Comparison of ENCODE assay signal across 8 cellular contexts in genomic region chr7:33040803-33041516, GRCh38. TPM values are rescaled to one million over a fixed set of nuclear protein-coding genes. Genes with fewer than 3 reads are reported as not detected.
A peak's percentile ranks its signal among the peaks of the same experiment; 100 is the strongest.
DNase-seq lines count a peak whose midpoint lies in the region; ATAC-seq, FAIRE-seq and TF ChIP-seq lines count a peak whose summit lies in the region.

No MANE protein-coding gene starts in this region.

- peaks cover 7% of the 10 kb centered on the region for H3K36me3 Mint-ChIP-seq in activated T-cell treated with anti-CD3 and anti-CD28 coated beads, Interleukin-2, amount 50 U/mL, for 4 hours (ENCODE audit: insufficient read depth)

- no peak overlapping the region for H3K4me3 ChIP-seq in HAP-1
- peak overlapping the region; percentile 63 for H3K4me3 ChIP-seq in left ventricle myocardium inferior

- FAIRE-seq in GM12891 (lab: Jason Lieb, UNC): peak; percentile 96

- no peaks in the 10 kb centered on the region for H3K9me3 Mint-ChIP-seq in activated T-cell treated with anti-CD3 and anti-CD28 coated beads, Interleukin-2, amount 50 U/mL, for 4 hours

- peaks cover 61% of the 10 kb centered on the region for H3K4me1 ChIP-seq in HAP-1
- peaks cover 77% of the 10 kb centered on the region for H3K4me1 ChIP-seq in left ventricle myocardium inferior

- intact Hi-C loops in left ventricle myocardium inferior (cut with micrococcal nuclease): loop anchor here (10.0 kb wide), 1 partner anchor 96 kb away; no protein-coding TSS in a partner anchor

- no peaks in the 10 kb centered on the region for H3K36me3 ChIP-seq in HAP-1 (replicated peaks)
- H3K36me3 ChIP-seq in left ventricle myocardium inferior: no peaks in the 10 kb centered on the region

- no peaks in the 10 kb centered on the region for H3K27me3 Mint-ChIP-seq in activated T-cell treated with anti-CD3 and anti-CD28 coated beads, Interleukin-2, amount 50 U/mL, for 4 hours (ENCODE audit: low read depth)

- H3K9me3 ChIP-seq in HAP-1 (no peaks in the 10 kb centered on the region), left ventricle myocardium inferior (replicated peaks) (no peaks in the 10 kb centered on the region)

- peak; percentile 97 for TF ChIP-seq POLR2A in GM12891 (IDR thresholded peaks at IDR 0.05; ENCODE audit: low read depth, low read length)

- peaks cover 59% of the 10 kb centered on the region for H3K4me1 Mint-ChIP-seq in activated T-cell treated with anti-CD3 and anti-CD28 coated beads, Interleukin-2, amount 50 U/mL, for 4 hours (ENCODE audit: low read depth)

- H3K27ac ChIP-seq in left ventricle myocardium inferior (replicated peaks): peak overlapping the region; percentile 78

- DNase-seq in GM12891 (ENCODE audit: insufficient read length, low spot score) (peak; percentile 22), HAP-1 (ENCODE audit: low spot score in 2 of 2) (peak; percentile 71 to 90), NAMALWA (ENCODE audit: low spot score) (peak; percentile 97), left ventricle myocardium inferior (no peak), occipital lobe (lab: John Stamatoyannopoulos, UW) (no peak), superior temporal gyrus (ENCODE audit: extremely low spot score) (no peak)
- DNase-seq in activated T-cell treated with anti-CD3 and anti-CD28 coated beads, Interleukin-2, amount 50 U/mL, for 4 hours: peak; percentile 54
- DNase-seq in stimulated activated CD4-positive, alpha-beta T cell treated with anti-CD3 and anti-CD28 coated beads, Interleukin-2, amount 100 ng/mL, for 4 hours (ENCODE audit: low read depth): peak; percentile 66

- TF ChIP-seq CTCF in left ventricle myocardium inferior (IDR thresholded peaks at IDR 0.05; ENCODE audit: borderline replicate concordance): no peak

- no peaks in the 10 kb centered on the region for H3K27me3 ChIP-seq in HAP-1 (ENCODE audit: low read depth)
- no peaks in the 10 kb centered on the region for H3K27me3 ChIP-seq in left ventricle myocardium inferior (ENCODE audit: low read depth)

- peak; percentile 100 for ATAC-seq in activated T-cell treated with anti-CD3 and anti-CD28 coated beads, Interleukin-2, amount 50 U/mL, for 4 hours

- in situ Hi-C loops in HAP-1 (cut with MboI; ENCODE audit: low sequenced_read_pairs): no loop called here

- H3K4me3 Mint-ChIP-seq in activated T-cell treated with anti-CD3 and anti-CD28 coated beads, Interleukin-2, amount 50 U/mL, for 4 hours: peak overlapping the region; percentile 75

TF ChIP-seq in GM12891, 5 proteins besides CTCF, POLR2A, EP300 and RAD21:
- TF ChIP-seq PAX5 (IDR thresholded peaks at IDR 0.05; ENCODE audit: insufficient read depth, low read length, severe bottlenecking) (peak; percentile 41), POU2F2 (IDR thresholded peaks at IDR 0.05; ENCODE audit: low read depth, low read length) (peak; percentile 87), POLR2AphosphoS5 (IDR thresholded peaks at IDR 0.05; ENCODE audit: low read depth, low read length) (peak; percentile 96), SPI1 (IDR thresholded peaks at IDR 0.05; ENCODE audit: low read depth, low read length) (no peak), TAF1 (IDR thresholded peaks at IDR 0.05; ENCODE audit: low read depth, low read length) (peak; percentile 78; the same call in 1 of the 2 replicates)
TF ChIP-seq in GM12891: peak in this region for 4.

RNA-seq across cellular contexts. Expression of gene NT5C3A, which starts 21.6 kb away (rescaled TPM):
- polyA plus RNA-seq in GM12891 (2012; ENCODE audit: low read depth, missing spikeins): 68.2 TPM
- total RNA-seq in activated T-cell treated with anti-CD3 and anti-CD28 coated beads, Interleukin-2, amount 50 U/mL, for 4 hours: 10 to 100 TPM; 26.6 to 37.8 (median 35.9) TPM
- total RNA-seq in left ventricle myocardium inferior (33.4 TPM), occipital lobe (99.2 TPM)

Comparison
In these comparisons a context has a peak if more than half of its experiments do, and no peak if none do; other contexts are left out.
1. DNase-seq: peak in GM12891 (single experiment), HAP-1 (2 of 2), NAMALWA (single experiment), activated T-cell treated with anti-CD3 and anti-CD28 coated beads, Interleukin-2, amount 50 U/mL, for 4 hours (single experiment) and stimulated activated CD4-positive, alpha-beta T cell treated with anti-CD3 and anti-CD28 coated beads, Interleukin-2, amount 100 ng/mL, for 4 hours (single experiment); none in left ventricle myocardium inferior (single experiment), occipital lobe (single experiment) and superior temporal gyrus (single experiment).